24 cellular contexts compared by ENCODE assay signal in the genomic region with DNA sequence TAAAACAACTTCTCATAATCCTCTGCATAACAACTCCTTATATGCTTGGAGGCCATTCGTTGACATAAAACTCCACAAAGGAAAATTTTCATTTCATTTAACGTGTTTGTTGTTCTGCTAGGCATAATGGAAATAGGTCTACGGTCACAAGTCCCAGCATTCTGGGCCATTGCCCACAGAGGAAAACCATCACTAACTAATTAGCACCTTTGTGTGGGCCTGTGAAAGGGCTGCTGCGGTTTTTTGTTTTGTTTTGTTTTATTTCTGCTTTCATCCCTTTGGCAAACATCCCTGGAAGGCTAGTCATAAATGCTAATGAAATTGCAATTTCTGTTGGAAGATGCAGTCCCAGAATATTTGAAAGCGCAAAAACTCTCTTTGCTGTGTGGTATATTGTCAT.
"Had no signal": no experiment of that assay in that cellular context is flagged by ENCODE, and none has a peak within 500 bp of the region (broad histone marks: within the 10 kb centered on the region; RNA-seq: fewer than 3 reads in every experiment).

No MANE protein-coding gene starts in this region.

- H3K27ac Mint-ChIP-seq: activated CD4-positive, alpha-beta memory T cell treated with anti-CD3 and anti-CD28 coated beads, Interleukin-2, amount 10 ng/mL, durations not matched to agents 7 days and 5 days; activated CD4-positive, alpha-beta T cell treated with anti-CD3 and anti-CD28 coated beads, Interleukin-2, amount 10 ng/mL, durations not matched to agents 7 days and 5 days; activated T-helper 17 cell treated with anti-CD3 and anti-CD28 coated beads, Interleukin-2, amount 50 U/mL, for 72 hours; effector memory CD8-positive, alpha-beta T cell; natural killer cell treated with Interleukin-12 subunit alpha and Interleukin-12 subunit beta and Interleukin-15 and Interleukin-18, amount 100 ng/mL, for 72 hours; progenitor cell of endocrine pancreas; type B pancreatic cell; WTC11 had no signal

- DNase-seq: activated CD4-positive, alpha-beta memory T cell treated with anti-CD3 and anti-CD28 coated beads, Interleukin-2, amount 10 ng/mL, durations not matched to agents 7 days and 5 days; activated CD4-positive, alpha-beta T cell treated with anti-CD3 and anti-CD28 coated beads for 1 hour; activated CD4-positive, alpha-beta T cell treated with anti-CD3 and anti-CD28 coated beads, Interleukin-2, amount 10 ng/mL, durations not matched to agents 7 days and 5 days; activated gamma-delta T cell treated with Interleukin-2 at 50 U/mL for 16 hours; activated naive CD4-positive, alpha-beta T cell treated with anti-CD3 and anti-CD28 coated beads, Interleukin-2, amount 50 U/mL, for 16 hours; activated T-cell treated with anti-CD3 and anti-CD28 coated beads, Interleukin-2, amount 50 U/mL, for 4 hours; amniotic stem cell; cortex of kidney; effector memory CD8-positive, alpha-beta T cell; left cardiac atrium; left ventricle myocardium superior; mucosa of descending colon; ovary; retina; stimulated activated CD4-positive, alpha-beta T cell treated with anti-CD3 and anti-CD28 coated beads, Interleukin-12 subunit alpha, Interleukin-12 subunit beta, amount 100 ng/mL, for 4 hours; stimulated activated CD4-positive, alpha-beta T cell treated with anti-CD3 and anti-CD28 coated beads, Interleukin-4, amount 100 ng/mL, for 1 hour; stimulated activated naive CD8-positive, alpha-beta T cell treated with anti-CD3 and anti-CD28 coated beads, Interleukin-15, Interleukin-2, amounts not matched to agents 100 U/mL and 50 U/mL, for 24 hours had no signal

- H3K27me3 Mint-ChIP-seq: activated CD4-positive, alpha-beta memory T cell treated with anti-CD3 and anti-CD28 coated beads, Interleukin-2, amount 10 ng/mL, durations not matched to agents 7 days and 5 days; activated CD4-positive, alpha-beta T cell treated with anti-CD3 and anti-CD28 coated beads, Interleukin-2, amount 10 ng/mL, durations not matched to agents 7 days and 5 days; activated T-helper 17 cell treated with anti-CD3 and anti-CD28 coated beads, Interleukin-2, amount 50 U/mL, for 72 hours; effector memory CD8-positive, alpha-beta T cell; natural killer cell treated with Interleukin-12 subunit alpha and Interleukin-12 subunit beta and Interleukin-15 and Interleukin-18, amount 100 ng/mL, for 72 hours; progenitor cell of endocrine pancreas; type B pancreatic cell had no signal

- H3K4me1 Mint-ChIP-seq: activated CD4-positive, alpha-beta memory T cell treated with anti-CD3 and anti-CD28 coated beads, Interleukin-2, amount 10 ng/mL, durations not matched to agents 7 days and 5 days; activated CD4-positive, alpha-beta T cell treated with anti-CD3 and anti-CD28 coated beads, Interleukin-2, amount 10 ng/mL, durations not matched to agents 7 days and 5 days; activated T-helper 17 cell treated with anti-CD3 and anti-CD28 coated beads, Interleukin-2, amount 50 U/mL, for 72 hours had no signal

- H3K9me3 Mint-ChIP-seq: activated CD4-positive, alpha-beta T cell treated with anti-CD3 and anti-CD28 coated beads, Interleukin-2, amount 10 ng/mL, durations not matched to agents 7 days and 5 days; activated T-cell treated with anti-CD3 and anti-CD28 coated beads, Interleukin-2, amount 50 U/mL, for 4 hours; activated T-helper 17 cell treated with anti-CD3 and anti-CD28 coated beads, Interleukin-2, amount 50 U/mL, for 72 hours had no signal

- H3K4me3 Mint-ChIP-seq: activated CD4-positive, alpha-beta memory T cell treated with anti-CD3 and anti-CD28 coated beads, Interleukin-2, amount 10 ng/mL, durations not matched to agents 7 days and 5 days; activated CD4-positive, alpha-beta T cell treated with anti-CD3 and anti-CD28 coated beads, Interleukin-2, amount 10 ng/mL, durations not matched to agents 7 days and 5 days; activated T-cell treated with anti-CD3 and anti-CD28 coated beads, Interleukin-2, amount 50 U/mL, for 4 hours; activated T-helper 17 cell treated with anti-CD3 and anti-CD28 coated beads, Interleukin-2, amount 50 U/mL, for 72 hours; effector memory CD8-positive, alpha-beta T cell; natural killer cell treated with Interleukin-12 subunit alpha and Interleukin-12 subunit beta and Interleukin-15 and Interleukin-18, amount 100 ng/mL, for 72 hours; type B pancreatic cell; WTC11 had no signal

- ATAC-seq: activated T-cell treated with anti-CD3 and anti-CD28 coated beads, Interleukin-2, amount 50 U/mL, for 4 hours; activated T-helper 17 cell treated with anti-CD3 and anti-CD28 coated beads, Interleukin-2, amount 50 U/mL, for 72 hours; effector memory CD8-positive, alpha-beta T cell; gastroesophageal sphincter; left cardiac atrium; left ventricle myocardium superior; mucosa of descending colon; natural killer cell treated with Interleukin-12 subunit alpha and Interleukin-12 subunit beta and Interleukin-15 and Interleukin-18, amount 100 ng/mL, for 72 hours; sciatic nerve; stimulated activated naive CD8-positive, alpha-beta T cell treated with anti-CD3 and anti-CD28 coated beads, Interleukin-15, Interleukin-2, amounts not matched to agents 100 U/mL and 50 U/mL, for 24 hours; WTC11 had no signal

- H3K36me3 Mint-ChIP-seq: natural killer cell treated with Interleukin-12 subunit alpha and Interleukin-12 subunit beta and Interleukin-15 and Interleukin-18, amount 100 ng/mL, for 72 hours; type B pancreatic cell; WTC11 had no signal
